In the genomic region with DNA sequence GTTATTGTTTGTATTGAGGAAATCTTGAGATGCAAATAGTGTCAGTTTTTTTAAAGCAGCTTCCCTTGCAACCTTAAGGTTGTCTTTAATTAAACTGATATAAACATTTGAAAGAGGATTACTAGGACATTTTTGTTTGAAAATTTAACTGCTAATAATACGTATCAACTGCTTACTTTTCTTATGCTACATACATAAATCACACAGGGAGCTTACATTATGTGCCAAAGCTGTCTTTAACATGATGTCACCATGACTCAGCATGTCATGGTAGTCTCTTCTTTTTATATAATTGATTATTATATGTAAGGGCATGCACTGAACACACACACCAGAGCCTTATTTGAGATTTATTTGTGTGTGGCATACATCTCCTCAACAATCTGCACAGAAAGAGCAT, we compare ENCODE assay signal across 16 cellular contexts.
DNase-seq lines count a peak whose midpoint lies in the region; ATAC-seq, FAIRE-seq and TF ChIP-seq lines count a peak whose summit lies in the region.
"Had no signal": no experiment of that assay in that cellular context is flagged by ENCODE, and none has a peak within 500 bp of the region (broad histone marks: within the 10 kb centered on the region; RNA-seq: fewer than 3 reads in every experiment).

No MANE protein-coding gene starts in this region.

- ATAC-seq in K562 (peak; percentile 70; the same call in 2 of the 3 replicates), right cardiac atrium (no peak), natural killer cell (no peak)
- ATAC-seq: stimulated activated effector memory CD8-positive, alpha-beta T cell treated with anti-CD3 and anti-CD28 coated beads, Interleukin-12 subunit alpha, Interleukin-12 subunit beta, amount 100 ng/mL, for 72 hours had no signal

- POLR2A ChIA-PET in K562 (lab: Yijun Ruan, JAX), result interaction anchor here (0.6 to 1.7 kb wide), 2 partner anchors 9 to 14 kb away, joined by 4 read pairs; no protein-coding TSS in a partner anchor

- dilution Hi-C loops in keratinocyte (cut with MboI; ENCODE audit: extremely low pct_ligation_motif_present, low sequenced_read_pairs), result no loop called here

- H3K9me3 Mint-ChIP-seq in natural killer cell, result peaks cover 0 to 2% of the 10 kb centered on the region in 2 donors
- H3K9me3 Mint-ChIP-seq: CD4-positive, alpha-beta memory T cell; stimulated activated effector memory CD8-positive, alpha-beta T cell treated with anti-CD3 and anti-CD28 coated beads, Interleukin-12 subunit alpha, Interleukin-12 subunit beta, amount 100 ng/mL, for 72 hours had no signal

- H3K79me2 ChIP-seq in K562 (ENCODE audit: control insufficient read depth, insufficient read depth, low read length), result no peaks in the 10 kb centered on the region
- no peaks in the 10 kb centered on the region for H3K79me2 ChIP-seq in keratinocyte (ENCODE audit: control insufficient read depth, insufficient read depth, low read length)

- peak; percentile 61 for FAIRE-seq in K562 (lab: Jason Lieb, UNC)
- FAIRE-seq in keratinocyte (lab: Jason Lieb, UNC), result peak; percentile 77

- no peaks in the 10 kb centered on the region for H3K4me1 Mint-ChIP-seq in natural killer cell
- H3K4me1 Mint-ChIP-seq: CD4-positive, alpha-beta memory T cell; IgD-negative memory B cell; stimulated activated effector memory CD8-positive, alpha-beta T cell treated with anti-CD3 and anti-CD28 coated beads, Interleukin-12 subunit alpha, Interleukin-12 subunit beta, amount 100 ng/mL, for 72 hours had no signal

- no TSS peak for BruUV-seq in K562 (replicated peaks; lab: Mats Ljungman, UMichigan)

- WGBS in K562 (ENCODE audit: insufficient coverage, low coverage, missing lambda C conversion rate), result 0% methylated on average over 1 of the region's 1 CpG
- 62% methylated on average over 1 of the region's 1 CpG for WGBS in right cardiac atrium

- in situ Hi-C loops in K562 (cut with MboI), result no loop called here

- H3K9me3 ChIP-seq in K562 (replicated peaks; ENCODE audit: control insufficient read depth, insufficient read depth, low read depth, low read length), result no peaks in the 10 kb centered on the region
- H3K9me3 ChIP-seq in keratinocyte (ENCODE audit: control insufficient read depth, low read depth, low read length), result no peaks in the 10 kb centered on the region
- H3K9me3 ChIP-seq in right cardiac atrium (ENCODE audit: control insufficient read depth, low read length), result no peaks in the 10 kb centered on the region

- TF ChIP-seq CTCF in K562 (IDR thresholded peaks at IDR 0.05 in 2 of 3, conservative IDR thresholded peaks at IDR 0.05 in 1 of 3; ENCODE audit: insufficient read depth in 2 of 3, low read depth in 1 of 3, low read length in 3 of 3) (no peak), keratinocyte (optimal IDR thresholded peaks at IDR 0.05 in 1 of 3, IDR thresholded peaks at IDR 0.05 in 1 of 3, conservative IDR thresholded peaks at IDR 0.05 in 1 of 3; ENCODE audit: extremely low read depth in 1 of 3, insufficient read depth in 2 of 3, low read length in 3 of 3) (no peak), natural killer cell (IDR thresholded peaks at IDR 0.05) (no peak)

- H3K4me3 Mint-ChIP-seq in natural killer cell, result no peak overlapping the region
- H3K4me3 Mint-ChIP-seq: CD4-positive, alpha-beta memory T cell; IgD-negative memory B cell; stimulated activated effector memory CD8-positive, alpha-beta T cell treated with anti-CD3 and anti-CD28 coated beads, Interleukin-12 subunit alpha, Interleukin-12 subunit beta, amount 100 ng/mL, for 72 hours had no signal

- no peak for TF ChIP-seq RAD21 in K562 (CRISPR knock-in tag; conservative IDR thresholded peaks at IDR 0.05 in 1 of 2, IDR thresholded peaks at IDR 0.05 in 1 of 2)

- TF ChIP-seq EP300 in K562 (IDR thresholded peaks at IDR 0.05; ENCODE audit: low read length), result no peak

- H3K4me2 ChIP-seq in K562 (ENCODE audit: insufficient read depth, low read length) (no peak overlapping the region), keratinocyte (ENCODE audit: control insufficient read depth, extremely low read depth, insufficient read depth, low read depth, low read length) (peak overlapping the region; percentile 58)

- intact Hi-C loops in K562 (cut with micrococcal nuclease) (no loop called here), right cardiac atrium (cut with DNase I) (no loop called here), natural killer cell (cut with micrococcal nuclease) (no loop called here)

- H3K9me1 ChIP-seq in K562 (ENCODE audit: control insufficient read depth, insufficient read depth, low read length) (no peaks in the 10 kb centered on the region), keratinocyte (ENCODE audit: control insufficient read depth, extremely low read depth, insufficient read depth, low read length) (no peaks in the 10 kb centered on the region)

- H3K27ac ChIP-seq in K562 (ENCODE audit: extremely low read depth, low read depth, low read length) (peak overlapping the region; percentile 52; the same call in 1 of the 3 replicates), keratinocyte (ENCODE audit: control insufficient read depth, insufficient read depth, low read length) (peak overlapping the region; percentile 100), right cardiac atrium (ENCODE audit: low read length) (no peak overlapping the region)

- H3K36me3 Mint-ChIP-seq in natural killer cell, result no peaks in the 10 kb centered on the region
- H3K36me3 Mint-ChIP-seq: CD4-positive, alpha-beta memory T cell; IgD-negative memory B cell; stimulated activated effector memory CD8-positive, alpha-beta T cell treated with anti-CD3 and anti-CD28 coated beads, Interleukin-12 subunit alpha, Interleukin-12 subunit beta, amount 100 ng/mL, for 72 hours had no signal

- CTCF ChIA-PET in K562 (lab: Yijun Ruan, JAX; ENCODE audit: low intra/inter-chr PET ratio), result no interaction called here

- H4K20me1 ChIP-seq in K562 (replicated peaks; ENCODE audit: control insufficient read depth, insufficient read depth, low read length) (no peaks in the 10 kb centered on the region), keratinocyte (ENCODE audit: control insufficient read depth, extremely low read depth, insufficient read depth, low read length) (no peaks in the 10 kb centered on the region)

- H3K9ac ChIP-seq in K562 (ENCODE audit: insufficient read depth in 1 of 2, low read depth in 2 of 2, low read length in 2 of 2) (no peak overlapping the region), keratinocyte (ENCODE audit: control insufficient read depth, extremely low read depth, insufficient read depth, low read length) (peak overlapping the region; percentile 83)

- DNase-seq in ELR (ENCODE audit: low read depth) (peak; percentile 89), NCI-H226 (peak; percentile 27), K562 (ENCODE audit: extremely low read depth in 1 of 4, low spot score in 3 of 4) (peak; percentile 12 to 68 (median 28)), keratinocyte (ENCODE audit: low read depth, low spot score) (no peak), right cardiac atrium (no peak), NCI-H2081 treated with DMSO at 0.1 percent for 48 hours (lab: John Stamatoyannopoulos, UW) (no peak), natural killer cell (no peak)
- DNase-seq in stimulated activated naive CD4-positive, alpha-beta T cell (lab: John Stamatoyannopoulos, UW), result no peak
- DNase-seq: activated effector memory CD4-positive, alpha-beta T cell treated with Interleukin-2 at 50 U/mL for 16 hours; CD4-positive, alpha-beta memory T cell; GOT3; head of caudate nucleus; NCI-H2107 had no signal

- no peaks in the 10 kb centered on the region for H3K27me3 Mint-ChIP-seq in natural killer cell (ENCODE audit: low read depth in 2 of 2)

- TF ChIP-seq POLR2A in K562 (conservative IDR thresholded peaks at IDR 0.05), result no peak

- H3K36me3 ChIP-seq in K562 (ENCODE audit: control insufficient read depth, insufficient read depth, low read length) (no peaks in the 10 kb centered on the region), keratinocyte (ENCODE audit: control insufficient read depth in 2 of 2, extremely low read depth in 1 of 2, insufficient read depth in 2 of 2, low read length in 2 of 2) (no peaks in the 10 kb centered on the region)

- H3K27ac Mint-ChIP-seq in natural killer cell, result no peak overlapping the region
- H3K27ac Mint-ChIP-seq: CD4-positive, alpha-beta memory T cell; IgD-negative memory B cell; stimulated activated effector memory CD8-positive, alpha-beta T cell treated with anti-CD3 and anti-CD28 coated beads, Interleukin-12 subunit alpha, Interleukin-12 subunit beta, amount 100 ng/mL, for 72 hours had no signal

- H2AFZ ChIP-seq in K562 (ENCODE audit: low read depth, low read length), result peak overlapping the region; percentile 23; the same call in 1 of the 2 replicates
- H2AFZ ChIP-seq in keratinocyte (ENCODE audit: control insufficient read depth, low read length), result no peak overlapping the region

- H3K4me3 ChIP-seq in K562, result no peak overlapping the region
- H3K4me3 ChIP-seq in keratinocyte (ENCODE audit: control insufficient read depth in 2 of 3, extremely low read depth in 1 of 3, insufficient read depth in 2 of 3, low read depth in 1 of 3, low read length in 3 of 3), result no peak overlapping the region
- H3K4me3 ChIP-seq in right cardiac atrium (ENCODE audit: low read length), result no peak overlapping the region
- H3K4me3 ChIP-seq: lung had no signal

- H3K27me3 ChIP-seq in K562 (ENCODE audit: control insufficient read depth in 2 of 2, insufficient read depth in 2 of 2, low read length in 2 of 2) (no peaks in the 10 kb centered on the region), keratinocyte (ENCODE audit: control insufficient read depth, extremely low read depth, insufficient read depth, low read length) (no peaks in the 10 kb centered on the region), right cardiac atrium (ENCODE audit: control insufficient read depth, insufficient read depth) (no peaks in the 10 kb centered on the region)

- H3K4me1 ChIP-seq in K562 (replicated peaks in 1 of 2; ENCODE audit: control insufficient read depth in 2 of 2, insufficient read depth in 2 of 2, low read length in 2 of 2) (peaks cover 0 to 9% of the 10 kb centered on the region in 2 experiments; a peak in 3 of 5 replicates), keratinocyte (ENCODE audit: control insufficient read depth, extremely low read depth, insufficient read depth, low read length) (peaks cover 41% of the 10 kb centered on the region), right cardiac atrium (ENCODE audit: control insufficient read depth, insufficient read depth, low read length) (no peaks in the 10 kb centered on the region)

TF ChIP-seq in K562, 482 proteins besides CTCF, POLR2A, EP300 and RAD21 (continues in another document):
- TF ChIP-seq ZNF785 (CRISPR knock-in tag; IDR thresholded peaks at IDR 0.05) (no peak), HOXB6 (CRISPR knock-in tag; IDR thresholded peaks at IDR 0.05; ENCODE audit: borderline replicate concordance) (no peak), KLF10 (CRISPR knock-in tag; IDR thresholded peaks at IDR 0.05) (no peak)

Comparison
In these comparisons a context has a peak if more than half of its experiments do, and no peak if none do; other contexts are left out.
1. DNase-seq: peak in ELR (single experiment), NCI-H226 (single experiment) and K562 (4 of 4); none in keratinocyte (single experiment), right cardiac atrium (0 of 3), NCI-H2081 treated with DMSO at 0.1 percent for 48 hours (single experiment), stimulated activated naive CD4-positive, alpha-beta T cell (0 of 6) and natural killer cell (single experiment).